10 cellular contexts compared by ENCODE assay signal in genomic region chr16:3695610-3696369, GRCh38. TPM values are rescaled to one million over a fixed set of nuclear protein-coding genes. Genes with fewer than 3 reads are reported as not detected.
DNase-seq lines count a peak whose midpoint lies in the region; ATAC-seq and TF ChIP-seq lines count a peak whose summit lies in the region.
"Had no signal": no experiment of that assay in that cellular context is flagged by ENCODE, and none has a peak within 500 bp of the region (broad histone marks: within the 10 kb centered on the region; RNA-seq: fewer than 3 reads in every experiment).

No MANE protein-coding gene starts in this region.

- no peaks in the 10 kb centered on the region for H3K9me3 Mint-ChIP-seq in progenitor cell of endocrine pancreas (ENCODE audit: low read depth)
- H3K9me3 Mint-ChIP-seq in T-helper 2 cell treated with Interferon-gamma antibody and Interleukin-4, amounts not matched to agents 5 μg/mL and 100 μg/mL, for 36 hours: no peaks in the 10 kb centered on the region
- H3K9me3 Mint-ChIP-seq: activated naive CD4-positive, alpha-beta T cell treated with anti-CD3 and anti-CD28 coated beads, Interleukin-2, amount 50 U/mL, for 24 hours had no signal

- H3K27me3 Mint-ChIP-seq in progenitor cell of endocrine pancreas: no peaks in the 10 kb centered on the region
- H3K27me3 Mint-ChIP-seq in T-helper 2 cell treated with Interferon-gamma antibody and Interleukin-4, amounts not matched to agents 5 μg/mL and 100 μg/mL, for 36 hours (ENCODE audit: low read depth): no peaks in the 10 kb centered on the region
- H3K27me3 Mint-ChIP-seq: activated naive CD4-positive, alpha-beta T cell treated with anti-CD3 and anti-CD28 coated beads, Interleukin-2, amount 50 U/mL, for 24 hours had no signal

- in situ Hi-C loops in G401 (cut with HindIII; ENCODE audit: low sequenced_read_pairs): no loop called here

- no peak overlapping the region for H3K4me3 ChIP-seq in coronary artery

- no peak overlapping the region for H3K27ac ChIP-seq in coronary artery

- peaks cover 32% of the 10 kb centered on the region for H3K4me1 Mint-ChIP-seq in progenitor cell of endocrine pancreas (ENCODE audit: low read depth)
- H3K4me1 Mint-ChIP-seq in T-helper 2 cell treated with Interferon-gamma antibody and Interleukin-4, amounts not matched to agents 5 μg/mL and 100 μg/mL, for 36 hours (ENCODE audit: low read depth): peaks cover 8% of the 10 kb centered on the region

- peak; percentile 42 for DNase-seq in G401 (ENCODE audit: low spot score)
- peak; percentile 59 to 70 for DNase-seq in NCI-H526 (lab: John Stamatoyannopoulos, UW)
- DNase-seq in glomerular visceral epithelial cell (ENCODE audit: extremely low spot score): peak; percentile 62
- DNase-seq in progenitor cell of endocrine pancreas (ENCODE audit: low spot score, unreplicated experiment): peak; percentile 56
- DNase-seq in coronary artery (ENCODE audit: low spot score): no peak
- no peak for DNase-seq in T-helper 2 cell treated with Interferon-gamma antibody and Interleukin-4, amounts not matched to agents 5 μg/mL and 100 μg/mL, for 36 hours (ENCODE audit: low spot score)
- no peak for DNase-seq in amygdala (lab: John Stamatoyannopoulos, UW)
- DNase-seq: C1 segment of cervical spinal cord had no signal

- TF ChIP-seq CTCF in progenitor cell of endocrine pancreas (IDR thresholded peaks at IDR 0.05; ENCODE audit: unreplicated experiment) (no peak), coronary artery (IDR thresholded peaks at IDR 0.05) (no peak)

- H3K27ac Mint-ChIP-seq in progenitor cell of endocrine pancreas: peak overlapping the region; percentile 99
- no peak overlapping the region for H3K27ac Mint-ChIP-seq in T-helper 2 cell treated with Interferon-gamma antibody and Interleukin-4, amounts not matched to agents 5 μg/mL and 100 μg/mL, for 36 hours

- H3K4me3 Mint-ChIP-seq in progenitor cell of endocrine pancreas (ENCODE audit: low read depth): peak overlapping the region; percentile 58
- no peak overlapping the region for H3K4me3 Mint-ChIP-seq in T-helper 2 cell treated with Interferon-gamma antibody and Interleukin-4, amounts not matched to agents 5 μg/mL and 100 μg/mL, for 36 hours
- H3K4me3 Mint-ChIP-seq: activated naive CD4-positive, alpha-beta T cell treated with anti-CD3 and anti-CD28 coated beads, Interleukin-2, amount 50 U/mL, for 24 hours had no signal

- H3K36me3 Mint-ChIP-seq in progenitor cell of endocrine pancreas (ENCODE audit: insufficient read depth): peaks cover 9% of the 10 kb centered on the region
- H3K36me3 Mint-ChIP-seq in T-helper 2 cell treated with Interferon-gamma antibody and Interleukin-4, amounts not matched to agents 5 μg/mL and 100 μg/mL, for 36 hours (ENCODE audit: low read depth): peaks cover 3% of the 10 kb centered on the region
- H3K36me3 Mint-ChIP-seq: activated naive CD4-positive, alpha-beta T cell treated with anti-CD3 and anti-CD28 coated beads, Interleukin-2, amount 50 U/mL, for 24 hours had no signal

- ATAC-seq in HG03378 (IDR thresholded peaks at IDR 0.05; ENCODE audit: unreplicated experiment): no peak

RNA-seq across cellular contexts. Expression of gene TRAP1, which starts 21.5 kb away (rescaled TPM):
- 75.6 and 93.8 TPM in 2 replicates for total RNA-seq in G401 (2014; rRNA removed; shearing (Covaris generic))
- total RNA-seq in progenitor cell of endocrine pancreas: 212 and 216 TPM in 2 replicates

RNA-seq across cellular contexts. Expression of gene DNASE1, which starts 41.3 kb away (rescaled TPM):
- total RNA-seq in G401 (2014; rRNA removed; shearing (Covaris generic)): 9.4 and 15.4 TPM in 2 replicates
- 43.6 and 49.3 TPM in 2 replicates for total RNA-seq in progenitor cell of endocrine pancreas

Comparison
In these comparisons a context has a peak if more than half of its experiments do, and no peak if none do; other contexts are left out.
1. DNase-seq: peak in G401 (single experiment), NCI-H526 (2 of 2), glomerular visceral epithelial cell (single experiment) and progenitor cell of endocrine pancreas (single experiment); none in coronary artery (single experiment), T-helper 2 cell treated with Interferon-gamma antibody and Interleukin-4, amounts not matched to agents 5 μg/mL and 100 μg/mL, for 36 hours (single experiment) and amygdala (0 of 56).